In the genomic region with DNA sequence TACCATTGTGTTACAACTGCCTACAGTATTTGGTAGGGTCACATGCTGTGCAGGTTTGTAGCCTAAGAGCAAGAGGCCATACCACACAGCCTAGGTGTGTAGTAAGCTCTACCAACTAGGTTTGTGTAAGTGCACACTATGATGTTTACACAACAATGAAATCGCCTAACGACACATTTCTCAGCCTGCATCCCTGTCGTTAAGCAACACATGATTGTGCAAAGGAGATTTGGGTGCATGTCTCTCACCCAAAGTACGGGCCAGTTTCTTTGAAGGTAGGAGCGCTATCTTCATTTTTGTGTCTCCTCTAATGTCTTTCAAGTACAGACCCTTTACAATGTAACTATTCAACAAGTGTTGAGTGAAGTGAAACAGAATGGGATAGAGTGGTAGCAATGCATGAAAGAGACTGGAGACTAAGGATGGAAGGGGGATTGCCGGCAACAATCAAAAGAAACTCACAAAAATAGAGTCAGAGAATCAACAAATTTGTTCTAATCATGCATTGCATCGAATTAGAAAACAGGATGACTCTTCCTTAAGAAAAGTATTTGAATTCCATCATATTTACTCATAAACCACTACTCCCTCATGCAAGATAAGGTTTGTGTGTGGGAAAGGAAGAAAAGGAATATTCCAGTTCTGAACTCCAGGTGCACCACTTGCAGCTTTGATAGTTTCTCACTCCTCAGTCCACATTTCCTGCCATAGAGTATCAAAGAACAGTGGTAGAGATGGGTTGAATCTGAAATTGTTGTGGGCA, we compare ENCODE assay signal across 15 cellular contexts.
DNase-seq lines count a peak whose midpoint lies in the region; ATAC-seq and TF ChIP-seq lines count a peak whose summit lies in the region.
"Had no signal": no experiment of that assay in that cellular context is flagged by ENCODE, and none has a peak within 500 bp of the region (broad histone marks: within the 10 kb centered on the region; RNA-seq: fewer than 3 reads in every experiment).

No MANE protein-coding gene starts in this region.

- intact Hi-C loops in PC-3 (cut with micrococcal nuclease) = loop anchor here (2.0 kb wide), 2 partner anchors 39 to 61 kb away; a partner anchor contains a TSS

- H4K20me1 ChIP-seq in PC-3 (ENCODE audit: low read length) (no peaks in the 10 kb centered on the region), osteoblast (ENCODE audit: insufficient read depth, low read length) (no peaks in the 10 kb centered on the region)

- H3F3A ChIP-seq in PC-3 (ENCODE audit: low read length, unreplicated experiment) = no peaks in the 10 kb centered on the region

- in situ Hi-C loops in Caki2 (cut with HindIII; ENCODE audit: low pct_unique_long_range_greater_than_20kb, low sequenced_read_pairs) (no loop called here), GM13977 (cut with MboI; ENCODE audit: low pct_unique_long_range_greater_than_20kb, low sequenced_read_pairs, unreplicated experiment) (no loop called here)

- CTCF ChIA-PET in PC-3 (lab: Charles Lee) = no interaction called here

- peak; percentile 78 for ATAC-seq in PC-3
- ATAC-seq: activated CD4-positive, alpha-beta T cell treated with anti-CD3 and anti-CD28 coated beads for 36 hours; CD8-positive, alpha-beta T cell had no signal

- no peak overlapping the region for H3K4me3 ChIP-seq in PC-3 (ENCODE audit: low read length)
- H3K4me3 ChIP-seq in osteoblast (ENCODE audit: insufficient read depth, low read length) = no peak overlapping the region
- H3K4me3 ChIP-seq: MG63, sigmoid colon had no signal

- H3K79me2 ChIP-seq in PC-3 (ENCODE audit: low read length) (no peaks in the 10 kb centered on the region), osteoblast (ENCODE audit: insufficient read depth, low read length) (no peaks in the 10 kb centered on the region)

- H3K4me1 ChIP-seq in PC-3 (ENCODE audit: insufficient read depth, low read length) = peaks cover 38% of the 10 kb centered on the region
- peaks cover 37% of the 10 kb centered on the region for H3K4me1 ChIP-seq in osteoblast (ENCODE audit: insufficient read depth, low read length)

- POLR2A ChIA-PET in PC-3 (lab: Charles Lee; ENCODE audit: unreplicated experiment) = no interaction called here

- DNase-seq in Caki2 (ENCODE audit: low read depth) (peak; percentile 29), PC-3 (peak; percentile 79), epithelial cell of prostate (ENCODE audit: low read depth, low spot score) (no peak), osteoblast (ENCODE audit: insufficient read length, low spot score, missing footprints) (no peak), NCI-H446 (lab: John Stamatoyannopoulos, UW) (no peak), GM13977 (ENCODE audit: low spot score) (no peak), cerebellar nuclear complex (lab: John Stamatoyannopoulos, UW) (no peak)
- DNase-seq in activated CD8-positive, alpha-beta memory T cell treated with anti-CD3 and anti-CD28 coated beads, Interleukin-2, amount 50 U/mL, for 48 hours = no peak
- DNase-seq: activated CD4-positive, alpha-beta T cell treated with anti-CD3 and anti-CD28 coated beads for 36 hours; activated T-cell treated with anti-CD3 and anti-CD28 coated beads, Interleukin-2, amount 50 U/mL, for 48 hours; amniotic stem cell; CD8-positive, alpha-beta T cell; left ventricle myocardium superior; MG63; sigmoid colon had no signal

- peak overlapping the region; percentile 53 for H3K9ac ChIP-seq in PC-3 (ENCODE audit: low read length)

- peak overlapping the region; percentile 23; the same call in 1 of the 2 replicates for H2AFZ ChIP-seq in PC-3 (ENCODE audit: low read length)
- no peak overlapping the region for H2AFZ ChIP-seq in osteoblast (ENCODE audit: low read length)

- H3K36me3 ChIP-seq in PC-3 (ENCODE audit: low read depth, low read length) (no peaks in the 10 kb centered on the region), osteoblast (ENCODE audit: insufficient read depth, low read length) (no peaks in the 10 kb centered on the region)
- H3K36me3 ChIP-seq: MG63, sigmoid colon had no signal

- H3K27ac ChIP-seq in PC-3 (ENCODE audit: low read length) (peak overlapping the region; percentile 83), epithelial cell of prostate (peak overlapping the region; percentile 45), osteoblast (ENCODE audit: low read depth, low read length) (peak overlapping the region; percentile 77)
- H3K27ac ChIP-seq: sigmoid colon had no signal

- H3K9me3 ChIP-seq in PC-3 (ENCODE audit: low read length) = no peaks in the 10 kb centered on the region
- no peaks in the 10 kb centered on the region for H3K9me3 ChIP-seq in osteoblast (ENCODE audit: low read depth, low read length)
- H3K9me3 ChIP-seq: MG63, sigmoid colon had no signal

- H3K9me2 ChIP-seq in PC-3 (replicated peaks; ENCODE audit: low read length) = no peaks in the 10 kb centered on the region

- no peak for TF ChIP-seq CTCF in PC-3 (conservative IDR thresholded peaks at IDR 0.05; ENCODE audit: low read depth, low read length)
- TF ChIP-seq CTCF in osteoblast (IDR thresholded peaks at IDR 0.05; ENCODE audit: extremely low read depth, low read depth, low read length) = no peak
- TF ChIP-seq CTCF in GM13977 (IDR thresholded peaks at IDR 0.05; ENCODE audit: extremely low read depth, insufficient read depth, missing control alignments) = no peak

- BruUV-seq in PC-3 (replicated peaks; lab: Mats Ljungman, UMichigan) = no TSS peak

- H3K4me2 ChIP-seq in PC-3 (ENCODE audit: low read length) = peak overlapping the region; percentile 30
- peak overlapping the region; percentile 8 for H3K4me2 ChIP-seq in osteoblast (ENCODE audit: insufficient read depth, low read length)

- H3K27me3 ChIP-seq in PC-3 (ENCODE audit: low read length) = no peaks in the 10 kb centered on the region
- no peaks in the 10 kb centered on the region for H3K27me3 ChIP-seq in osteoblast (ENCODE audit: insufficient read depth, low read length)
- H3K27me3 ChIP-seq: MG63, sigmoid colon had no signal

Comparison
In these comparisons a context has a peak if more than half of its experiments do, and no peak if none do; other contexts are left out.
1. DNase-seq: peak in Caki2 (single experiment) and PC-3 (single experiment); none in epithelial cell of prostate (single experiment), osteoblast (single experiment), NCI-H446 (0 of 2), GM13977 (single experiment), cerebellar nuclear complex (0 of 2) and activated CD8-positive, alpha-beta memory T cell treated with anti-CD3 and anti-CD28 coated beads, Interleukin-2, amount 50 U/mL, for 48 hours (single experiment).
2. Peak in every context shown above with its lines, with median percentiles within 50 percentile points of each other: H3K27ac ChIP-seq.